ENCODE assay signal across 1 cellular context in the genomic region with DNA sequence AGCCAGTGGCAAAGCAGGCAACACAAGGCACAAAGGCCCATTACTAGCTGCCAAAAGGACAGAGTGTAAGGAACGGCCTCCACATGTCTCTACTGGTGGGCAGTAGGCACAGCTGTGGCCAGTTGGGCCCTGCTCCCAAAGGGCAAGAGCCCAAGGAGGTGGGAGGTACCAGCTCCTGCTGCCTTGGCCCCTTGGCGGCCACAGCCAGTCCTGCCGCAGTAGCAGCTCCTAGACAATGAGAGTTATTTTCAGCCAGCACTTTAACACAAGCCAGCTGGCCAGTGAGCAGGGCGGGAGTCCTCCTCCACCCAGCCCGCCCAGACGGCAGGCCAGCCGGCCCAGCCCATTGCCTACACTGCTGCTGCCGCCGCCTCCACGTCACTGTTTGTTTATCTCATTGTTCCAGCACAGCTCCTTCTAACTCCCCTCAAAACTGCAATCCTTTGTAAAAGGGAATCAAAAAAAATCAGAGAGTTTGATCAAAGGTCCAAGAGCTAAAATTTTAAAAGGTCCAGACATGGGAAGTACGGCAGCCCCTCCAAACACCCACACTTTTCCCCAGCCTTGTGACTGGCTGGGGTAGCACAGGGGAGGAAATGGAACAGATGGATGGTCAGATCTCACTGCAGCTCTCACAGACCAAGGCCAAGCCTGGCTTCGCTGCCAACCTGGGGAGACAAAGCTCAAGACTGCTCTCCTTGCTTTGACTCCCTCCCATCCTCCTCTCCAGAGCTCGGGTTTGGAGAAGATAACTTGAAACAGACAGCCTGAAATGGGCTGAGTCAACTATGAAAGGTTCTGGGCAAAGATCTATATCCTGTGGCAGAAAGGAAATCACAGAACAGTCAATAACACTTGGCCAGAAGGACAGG.
TF ChIP-seq lines count a peak whose summit lies in the region.

No MANE protein-coding gene starts in this region.

TF ChIP-seq in K562, 482 proteins besides CTCF, POLR2A, EP300 and RAD21 (continued from another document and continues in another):
- TF ChIP-seq, protein P1, sequence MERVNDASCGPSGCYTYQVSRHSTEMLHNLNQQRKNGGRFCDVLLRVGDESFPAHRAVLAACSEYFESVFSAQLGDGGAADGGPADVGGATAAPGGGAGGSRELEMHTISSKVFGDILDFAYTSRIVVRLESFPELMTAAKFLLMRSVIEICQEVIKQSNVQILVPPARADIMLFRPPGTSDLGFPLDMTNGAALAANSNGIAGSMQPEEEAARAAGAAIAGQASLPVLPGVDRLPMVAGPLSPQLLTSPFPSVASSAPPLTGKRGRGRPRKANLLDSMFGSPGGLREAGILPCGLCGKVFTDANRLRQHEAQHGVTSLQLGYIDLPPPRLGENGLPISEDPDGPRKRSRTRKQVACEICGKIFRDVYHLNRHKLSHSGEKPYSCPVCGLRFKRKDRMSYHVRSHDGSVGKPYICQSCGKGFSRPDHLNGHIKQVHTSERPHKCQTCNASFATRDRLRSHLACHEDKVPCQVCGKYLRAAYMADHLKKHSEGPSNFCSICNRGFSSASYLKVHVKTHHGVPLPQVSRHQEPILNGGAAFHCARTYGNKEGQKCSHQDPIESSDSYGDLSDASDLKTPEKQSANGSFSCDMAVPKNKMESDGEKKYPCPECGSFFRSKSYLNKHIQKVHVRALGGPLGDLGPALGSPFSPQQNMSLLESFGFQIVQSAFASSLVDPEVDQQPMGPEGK (CRISPR knock-in tag; IDR thresholded peaks at IDR 0.05; ENCODE audit: borderline replicate concordance): no peak
- TF ChIP-seq, protein P2, sequence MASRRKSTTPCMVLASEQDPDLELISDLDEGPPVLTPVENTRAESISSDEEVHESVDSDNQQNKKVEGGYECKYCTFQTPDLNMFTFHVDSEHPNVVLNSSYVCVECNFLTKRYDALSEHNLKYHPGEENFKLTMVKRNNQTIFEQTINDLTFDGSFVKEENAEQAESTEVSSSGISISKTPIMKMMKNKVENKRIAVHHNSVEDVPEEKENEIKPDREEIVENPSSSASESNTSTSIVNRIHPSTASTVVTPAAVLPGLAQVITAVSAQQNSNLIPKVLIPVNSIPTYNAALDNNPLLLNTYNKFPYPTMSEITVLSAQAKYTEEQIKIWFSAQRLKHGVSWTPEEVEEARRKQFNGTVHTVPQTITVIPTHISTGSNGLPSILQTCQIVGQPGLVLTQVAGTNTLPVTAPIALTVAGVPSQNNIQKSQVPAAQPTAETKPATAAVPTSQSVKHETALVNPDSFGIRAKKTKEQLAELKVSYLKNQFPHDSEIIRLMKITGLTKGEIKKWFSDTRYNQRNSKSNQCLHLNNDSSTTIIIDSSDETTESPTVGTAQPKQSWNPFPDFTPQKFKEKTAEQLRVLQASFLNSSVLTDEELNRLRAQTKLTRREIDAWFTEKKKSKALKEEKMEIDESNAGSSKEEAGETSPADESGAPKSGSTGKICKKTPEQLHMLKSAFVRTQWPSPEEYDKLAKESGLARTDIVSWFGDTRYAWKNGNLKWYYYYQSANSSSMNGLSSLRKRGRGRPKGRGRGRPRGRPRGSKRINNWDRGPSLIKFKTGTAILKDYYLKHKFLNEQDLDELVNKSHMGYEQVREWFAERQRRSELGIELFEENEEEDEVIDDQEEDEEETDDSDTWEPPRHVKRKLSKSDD (conservative IDR thresholded peaks at IDR 0.05; ENCODE audit: low read length): no peak
- TF ChIP-seq SETDB1 (IDR thresholded peaks at IDR 0.05; ENCODE audit: low read length) (no peak), GABPB2 (CRISPR knock-in tag; conservative IDR thresholded peaks at IDR 0.05) (no peak), PHB2 (IDR thresholded peaks at IDR 0.05; ENCODE audit: low read depth) (no peak), NFE2 (IDR thresholded peaks at IDR 0.05; ENCODE audit: low read depth) (no peak), MTA1 (IDR thresholded peaks at IDR 0.05; ENCODE audit: borderline replicate concordance) (no peak), ZNF79 (CRISPR knock-in tag; IDR thresholded peaks at IDR 0.05; ENCODE audit: low read depth) (no peak), HDAC3 (IDR thresholded peaks at IDR 0.05; ENCODE audit: borderline replicate concordance, partially characterized antibody) (no peak), ZNF586 (CRISPR knock-in tag; conservative IDR thresholded peaks at IDR 0.05) (no peak), NUFIP1 (IDR thresholded peaks at IDR 0.05; ENCODE audit: partially characterized antibody) (no peak), ARID2 (IDR thresholded peaks at IDR 0.05) (no peak), PCBP1 (IDR thresholded peaks at IDR 0.05; ENCODE audit: low read depth, low read length, poor library complexity, severe bottlenecking) (no peak), ZNF165 (CRISPR knock-in tag; IDR thresholded peaks at IDR 0.05; ENCODE audit: borderline replicate concordance) (no peak), NCOR1 (IDR thresholded peaks at IDR 0.05) (peak; percentile 70), FOXA3 (CRISPR knock-in tag; conservative IDR thresholded peaks at IDR 0.05 in 1 of 2, IDR thresholded peaks at IDR 0.05 in 1 of 2) (no peak), KLF10 (CRISPR knock-in tag; IDR thresholded peaks at IDR 0.05) (no peak), SAFB2 (IDR thresholded peaks at IDR 0.05; ENCODE audit: borderline replicate concordance, low read depth, low read length, severe bottlenecking) (no peak), EGR1 (conservative IDR thresholded peaks at IDR 0.05) (peak; percentile 43), KLF16 (IDR thresholded peaks at IDR 0.05) (peak; percentile 29; the same call in 1 of the 2 replicates), PTBP1 (IDR thresholded peaks at IDR 0.05; ENCODE audit: low read depth, low read length) (no peak), SMAD2 (IDR thresholded peaks at IDR 0.05; ENCODE audit: low read depth, low read length) (no peak), BDP1 (IDR thresholded peaks at IDR 0.05; ENCODE audit: insufficient read depth, insufficient read length) (no peak), KLF13 (tag; IDR thresholded peaks at IDR 0.05; ENCODE audit: borderline replicate concordance, low read depth) (no peak), NCOA4 (IDR thresholded peaks at IDR 0.05; ENCODE audit: partially characterized antibody) (no peak), PML (IDR thresholded peaks at IDR 0.05; ENCODE audit: low read length) (no peak), IRF2 (CRISPR knock-in tag; IDR thresholded peaks at IDR 0.05) (no peak), ZNF146 (CRISPR knock-in tag; IDR thresholded peaks at IDR 0.05; ENCODE audit: unreplicated experiment) (no peak)
- TF ChIP-seq, protein P3, sequence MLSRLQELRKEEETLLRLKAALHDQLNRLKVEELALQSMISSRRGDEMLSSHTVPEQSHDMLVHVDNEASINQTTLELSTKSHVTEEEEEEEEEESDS (CRISPR knock-in tag; IDR thresholded peaks at IDR 0.05): no peak
- TF ChIP-seq, protein P4, sequence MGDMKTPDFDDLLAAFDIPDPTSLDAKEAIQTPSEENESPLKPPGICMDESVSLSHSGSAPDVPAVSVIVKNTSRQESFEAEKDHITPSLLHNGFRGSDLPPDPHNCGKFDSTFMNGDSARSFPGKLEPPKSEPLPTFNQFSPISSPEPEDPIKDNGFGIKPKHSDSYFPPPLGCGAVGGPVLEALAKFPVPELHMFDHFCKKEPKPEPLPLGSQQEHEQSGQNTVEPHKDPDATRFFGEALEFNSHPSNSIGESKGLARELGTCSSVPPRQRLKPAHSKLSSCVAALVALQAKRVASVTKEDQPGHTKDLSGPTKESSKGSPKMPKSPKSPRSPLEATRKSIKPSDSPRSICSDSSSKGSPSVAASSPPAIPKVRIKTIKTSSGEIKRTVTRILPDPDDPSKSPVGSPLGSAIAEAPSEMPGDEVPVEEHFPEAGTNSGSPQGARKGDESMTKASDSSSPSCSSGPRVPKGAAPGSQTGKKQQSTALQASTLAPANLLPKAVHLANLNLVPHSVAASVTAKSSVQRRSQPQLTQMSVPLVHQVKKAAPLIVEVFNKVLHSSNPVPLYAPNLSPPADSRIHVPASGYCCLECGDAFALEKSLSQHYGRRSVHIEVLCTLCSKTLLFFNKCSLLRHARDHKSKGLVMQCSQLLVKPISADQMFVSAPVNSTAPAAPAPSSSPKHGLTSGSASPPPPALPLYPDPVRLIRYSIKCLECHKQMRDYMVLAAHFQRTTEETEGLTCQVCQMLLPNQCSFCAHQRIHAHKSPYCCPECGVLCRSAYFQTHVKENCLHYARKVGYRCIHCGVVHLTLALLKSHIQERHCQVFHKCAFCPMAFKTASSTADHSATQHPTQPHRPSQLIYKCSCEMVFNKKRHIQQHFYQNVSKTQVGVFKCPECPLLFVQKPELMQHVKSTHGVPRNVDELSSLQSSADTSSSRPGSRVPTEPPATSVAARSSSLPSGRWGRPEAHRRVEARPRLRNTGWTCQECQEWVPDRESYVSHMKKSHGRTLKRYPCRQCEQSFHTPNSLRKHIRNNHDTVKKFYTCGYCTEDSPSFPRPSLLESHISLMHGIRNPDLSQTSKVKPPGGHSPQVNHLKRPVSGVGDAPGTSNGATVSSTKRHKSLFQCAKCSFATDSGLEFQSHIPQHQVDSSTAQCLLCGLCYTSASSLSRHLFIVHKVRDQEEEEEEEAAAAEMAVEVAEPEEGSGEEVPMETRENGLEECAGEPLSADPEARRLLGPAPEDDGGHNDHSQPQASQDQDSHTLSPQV (IDR thresholded peaks at IDR 0.05): peak; percentile 84
- TF ChIP-seq, protein P5, sequence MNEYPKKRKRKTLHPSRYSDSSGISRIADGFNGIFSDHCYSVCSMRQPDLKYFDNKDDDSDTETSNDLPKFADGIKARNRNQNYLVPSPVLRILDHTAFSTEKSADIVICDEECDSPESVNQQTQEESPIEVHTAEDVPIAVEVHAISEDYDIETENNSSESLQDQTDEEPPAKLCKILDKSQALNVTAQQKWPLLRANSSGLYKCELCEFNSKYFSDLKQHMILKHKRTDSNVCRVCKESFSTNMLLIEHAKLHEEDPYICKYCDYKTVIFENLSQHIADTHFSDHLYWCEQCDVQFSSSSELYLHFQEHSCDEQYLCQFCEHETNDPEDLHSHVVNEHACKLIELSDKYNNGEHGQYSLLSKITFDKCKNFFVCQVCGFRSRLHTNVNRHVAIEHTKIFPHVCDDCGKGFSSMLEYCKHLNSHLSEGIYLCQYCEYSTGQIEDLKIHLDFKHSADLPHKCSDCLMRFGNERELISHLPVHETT (CRISPR knock-in tag; conservative IDR thresholded peaks at IDR 0.05 in 1 of 2, IDR thresholded peaks at IDR 0.05 in 1 of 2): no peak
- TF ChIP-seq, protein P6, sequence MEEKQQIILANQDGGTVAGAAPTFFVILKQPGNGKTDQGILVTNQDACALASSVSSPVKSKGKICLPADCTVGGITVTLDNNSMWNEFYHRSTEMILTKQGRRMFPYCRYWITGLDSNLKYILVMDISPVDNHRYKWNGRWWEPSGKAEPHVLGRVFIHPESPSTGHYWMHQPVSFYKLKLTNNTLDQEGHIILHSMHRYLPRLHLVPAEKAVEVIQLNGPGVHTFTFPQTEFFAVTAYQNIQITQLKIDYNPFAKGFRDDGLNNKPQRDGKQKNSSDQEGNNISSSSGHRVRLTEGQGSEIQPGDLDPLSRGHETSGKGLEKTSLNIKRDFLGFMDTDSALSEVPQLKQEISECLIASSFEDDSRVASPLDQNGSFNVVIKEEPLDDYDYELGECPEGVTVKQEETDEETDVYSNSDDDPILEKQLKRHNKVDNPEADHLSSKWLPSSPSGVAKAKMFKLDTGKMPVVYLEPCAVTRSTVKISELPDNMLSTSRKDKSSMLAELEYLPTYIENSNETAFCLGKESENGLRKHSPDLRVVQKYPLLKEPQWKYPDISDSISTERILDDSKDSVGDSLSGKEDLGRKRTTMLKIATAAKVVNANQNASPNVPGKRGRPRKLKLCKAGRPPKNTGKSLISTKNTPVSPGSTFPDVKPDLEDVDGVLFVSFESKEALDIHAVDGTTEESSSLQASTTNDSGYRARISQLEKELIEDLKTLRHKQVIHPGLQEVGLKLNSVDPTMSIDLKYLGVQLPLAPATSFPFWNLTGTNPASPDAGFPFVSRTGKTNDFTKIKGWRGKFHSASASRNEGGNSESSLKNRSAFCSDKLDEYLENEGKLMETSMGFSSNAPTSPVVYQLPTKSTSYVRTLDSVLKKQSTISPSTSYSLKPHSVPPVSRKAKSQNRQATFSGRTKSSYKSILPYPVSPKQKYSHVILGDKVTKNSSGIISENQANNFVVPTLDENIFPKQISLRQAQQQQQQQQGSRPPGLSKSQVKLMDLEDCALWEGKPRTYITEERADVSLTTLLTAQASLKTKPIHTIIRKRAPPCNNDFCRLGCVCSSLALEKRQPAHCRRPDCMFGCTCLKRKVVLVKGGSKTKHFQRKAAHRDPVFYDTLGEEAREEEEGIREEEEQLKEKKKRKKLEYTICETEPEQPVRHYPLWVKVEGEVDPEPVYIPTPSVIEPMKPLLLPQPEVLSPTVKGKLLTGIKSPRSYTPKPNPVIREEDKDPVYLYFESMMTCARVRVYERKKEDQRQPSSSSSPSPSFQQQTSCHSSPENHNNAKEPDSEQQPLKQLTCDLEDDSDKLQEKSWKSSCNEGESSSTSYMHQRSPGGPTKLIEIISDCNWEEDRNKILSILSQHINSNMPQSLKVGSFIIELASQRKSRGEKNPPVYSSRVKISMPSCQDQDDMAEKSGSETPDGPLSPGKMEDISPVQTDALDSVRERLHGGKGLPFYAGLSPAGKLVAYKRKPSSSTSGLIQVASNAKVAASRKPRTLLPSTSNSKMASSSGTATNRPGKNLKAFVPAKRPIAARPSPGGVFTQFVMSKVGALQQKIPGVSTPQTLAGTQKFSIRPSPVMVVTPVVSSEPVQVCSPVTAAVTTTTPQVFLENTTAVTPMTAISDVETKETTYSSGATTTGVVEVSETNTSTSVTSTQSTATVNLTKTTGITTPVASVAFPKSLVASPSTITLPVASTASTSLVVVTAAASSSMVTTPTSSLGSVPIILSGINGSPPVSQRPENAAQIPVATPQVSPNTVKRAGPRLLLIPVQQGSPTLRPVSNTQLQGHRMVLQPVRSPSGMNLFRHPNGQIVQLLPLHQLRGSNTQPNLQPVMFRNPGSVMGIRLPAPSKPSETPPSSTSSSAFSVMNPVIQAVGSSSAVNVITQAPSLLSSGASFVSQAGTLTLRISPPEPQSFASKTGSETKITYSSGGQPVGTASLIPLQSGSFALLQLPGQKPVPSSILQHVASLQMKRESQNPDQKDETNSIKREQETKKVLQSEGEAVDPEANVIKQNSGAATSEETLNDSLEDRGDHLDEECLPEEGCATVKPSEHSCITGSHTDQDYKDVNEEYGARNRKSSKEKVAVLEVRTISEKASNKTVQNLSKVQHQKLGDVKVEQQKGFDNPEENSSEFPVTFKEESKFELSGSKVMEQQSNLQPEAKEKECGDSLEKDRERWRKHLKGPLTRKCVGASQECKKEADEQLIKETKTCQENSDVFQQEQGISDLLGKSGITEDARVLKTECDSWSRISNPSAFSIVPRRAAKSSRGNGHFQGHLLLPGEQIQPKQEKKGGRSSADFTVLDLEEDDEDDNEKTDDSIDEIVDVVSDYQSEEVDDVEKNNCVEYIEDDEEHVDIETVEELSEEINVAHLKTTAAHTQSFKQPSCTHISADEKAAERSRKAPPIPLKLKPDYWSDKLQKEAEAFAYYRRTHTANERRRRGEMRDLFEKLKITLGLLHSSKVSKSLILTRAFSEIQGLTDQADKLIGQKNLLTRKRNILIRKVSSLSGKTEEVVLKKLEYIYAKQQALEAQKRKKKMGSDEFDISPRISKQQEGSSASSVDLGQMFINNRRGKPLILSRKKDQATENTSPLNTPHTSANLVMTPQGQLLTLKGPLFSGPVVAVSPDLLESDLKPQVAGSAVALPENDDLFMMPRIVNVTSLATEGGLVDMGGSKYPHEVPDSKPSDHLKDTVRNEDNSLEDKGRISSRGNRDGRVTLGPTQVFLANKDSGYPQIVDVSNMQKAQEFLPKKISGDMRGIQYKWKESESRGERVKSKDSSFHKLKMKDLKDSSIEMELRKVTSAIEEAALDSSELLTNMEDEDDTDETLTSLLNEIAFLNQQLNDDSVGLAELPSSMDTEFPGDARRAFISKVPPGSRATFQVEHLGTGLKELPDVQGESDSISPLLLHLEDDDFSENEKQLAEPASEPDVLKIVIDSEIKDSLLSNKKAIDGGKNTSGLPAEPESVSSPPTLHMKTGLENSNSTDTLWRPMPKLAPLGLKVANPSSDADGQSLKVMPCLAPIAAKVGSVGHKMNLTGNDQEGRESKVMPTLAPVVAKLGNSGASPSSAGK (IDR thresholded peaks at IDR 0.05): no peak
